ENCODE assay signal across 26 cellular contexts in the genomic region with DNA sequence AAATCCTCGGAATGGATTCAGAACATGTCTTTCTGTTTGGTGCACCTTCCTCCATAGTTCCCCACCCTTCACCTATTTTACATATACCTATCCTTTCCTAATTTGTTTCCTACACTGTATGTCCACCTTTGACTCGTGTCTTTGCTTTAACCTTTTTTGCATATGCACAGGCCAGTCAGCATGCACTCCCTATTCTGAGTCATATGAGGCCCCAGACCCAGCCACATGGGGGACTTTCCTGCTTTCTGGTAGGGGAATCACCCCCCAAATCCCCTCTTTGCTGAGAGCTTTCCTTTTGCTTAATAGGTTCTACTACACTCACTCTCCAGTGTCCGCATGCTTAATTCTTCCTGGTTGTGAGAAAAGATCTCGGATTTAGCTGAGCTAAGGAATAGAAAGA.
A peak's percentile ranks its signal among the peaks of the same experiment; 100 is the strongest.
DNase-seq lines count a peak whose midpoint lies in the region; ATAC-seq and TF ChIP-seq lines count a peak whose summit lies in the region.
"Had no signal": no experiment of that assay in that cellular context is flagged by ENCODE, and none has a peak within 500 bp of the region (broad histone marks: within the 10 kb centered on the region; RNA-seq: fewer than 3 reads in every experiment).

No MANE protein-coding gene starts in this region.

- no peaks in the 10 kb centered on the region for H3K36me3 ChIP-seq in effector memory CD4-positive, alpha-beta T cell (ENCODE audit: control insufficient read depth, insufficient read depth, low read length)
- H3K36me3 ChIP-seq in mesendoderm (ENCODE audit: control insufficient read depth, insufficient read depth, low read length): no peaks in the 10 kb centered on the region
- H3K36me3 ChIP-seq: BLaER1, HAP-1 had no signal

- no peak overlapping the region for H3K18ac ChIP-seq in mesendoderm (ENCODE audit: low read length)

- H3K79me1 ChIP-seq in mesendoderm (ENCODE audit: low read length): no peaks in the 10 kb centered on the region

- H2AK5ac ChIP-seq in mesendoderm (ENCODE audit: low read length): no peak overlapping the region

- H3K27ac ChIP-seq in effector memory CD4-positive, alpha-beta T cell (ENCODE audit: insufficient read depth, low read length, poor library complexity, severe bottlenecking): no peak overlapping the region
- H3K27ac ChIP-seq in mesendoderm (ENCODE audit: low read depth, low read length): no peak overlapping the region
- H3K27ac ChIP-seq: 22Rv1, BLaER1, RWPE1 had no signal

- H3K23ac ChIP-seq in mesendoderm (ENCODE audit: low read length): no peak overlapping the region

- peak; percentile 62 for ATAC-seq in GM19035 (IDR thresholded peaks at IDR 0.05; ENCODE audit: unreplicated experiment)
- peak; percentile 60 for ATAC-seq in HG02642 (IDR thresholded peaks at IDR 0.05; ENCODE audit: poor library complexity, unreplicated experiment)
- ATAC-seq in HG03432 (IDR thresholded peaks at IDR 0.05; ENCODE audit: unreplicated experiment): peak; percentile 81
- no peak for ATAC-seq in HG03280 (IDR thresholded peaks at IDR 0.05; ENCODE audit: unreplicated experiment)
- no peak for ATAC-seq in HG02973 (IDR thresholded peaks at IDR 0.05; ENCODE audit: unreplicated experiment)

- H3K4me2 ChIP-seq in mesendoderm (ENCODE audit: low read length): no peak overlapping the region
- H3K4me2 ChIP-seq: BLaER1, SK-N-SH had no signal

- H4K5ac ChIP-seq in mesendoderm (ENCODE audit: low read length): no peak overlapping the region

- H2BK15ac ChIP-seq in mesendoderm (replicated peaks; ENCODE audit: low read depth): no peak overlapping the region

- H3K9ac ChIP-seq in mesendoderm (ENCODE audit: low read length): no peak overlapping the region
- H3K9ac ChIP-seq: BLaER1, SK-N-SH had no signal

- H3K79me2 ChIP-seq in mesendoderm (ENCODE audit: control insufficient read depth, insufficient read depth, low read length): no peaks in the 10 kb centered on the region

- H2BK120ac ChIP-seq in mesendoderm (ENCODE audit: low read depth, low read length): no peak overlapping the region

- H3K27me3 ChIP-seq in effector memory CD4-positive, alpha-beta T cell (replicated peaks; ENCODE audit: control insufficient read depth, insufficient read depth, low read length, poor library complexity, severe bottlenecking): no peaks in the 10 kb centered on the region
- H3K27me3 ChIP-seq in mesendoderm (ENCODE audit: insufficient read depth, low read length, poor library complexity): no peaks in the 10 kb centered on the region
- H3K27me3 ChIP-seq: BLaER1 had no signal

- peak; percentile 35 for DNase-seq in GM12865 (ENCODE audit: low read depth)
- DNase-seq in effector memory CD4-positive, alpha-beta T cell: no peak
- DNase-seq in mesendoderm: no peak
- DNase-seq: ACHN; Caco-2; CD4-positive, alpha-beta memory T cell; DMS 273 treated with DMSO at 0.1 percent for 48 hours; DMS79 treated with DMSO at 0.1 percent for 48 hours; MV-4-11; NCI-H1105 treated with DMSO at 0.1 percent for 48 hours; NCI-H2029 treated with DMSO at 0.1 percent for 48 hours; NCI-H226; NCI-H510A treated with DMSO at 0.1 percent for 48 hours; NCI-H748 treated with DMSO at 0.1 percent for 48 hours; SHP77 treated with DMSO at 0.1 percent for 48 hours; SK-N-SH; T-helper 2 cell had no signal

- TF ChIP-seq CTCF in GM12865 (IDR thresholded peaks at IDR 0.05; ENCODE audit: insufficient read depth, low read depth, low read length, missing control alignments): no peak

- H3K9me3 ChIP-seq in effector memory CD4-positive, alpha-beta T cell (ENCODE audit: control insufficient read depth, low read length): no peaks in the 10 kb centered on the region
- H3K9me3 ChIP-seq: BLaER1, Caco-2, HAP-1, SK-N-SH had no signal

- no CpG with 5 or more reads among the region's 4 CpGs for WGBS in mesendoderm (ENCODE audit: extremely low coverage, insufficient coverage, low lambda C conversion rate)

- H3K56ac ChIP-seq in mesendoderm (ENCODE audit: low read length): no peak overlapping the region

- no peak overlapping the region for H2BK5ac ChIP-seq in mesendoderm (ENCODE audit: low read length)

- no peaks in the 10 kb centered on the region for H3K4me1 ChIP-seq in effector memory CD4-positive, alpha-beta T cell (ENCODE audit: control insufficient read depth, insufficient read depth, low read length, poor library complexity, severe bottlenecking)
- no peaks in the 10 kb centered on the region for H3K4me1 ChIP-seq in mesendoderm (ENCODE audit: control insufficient read depth, low read depth, low read length)
- H3K4me1 ChIP-seq: BLaER1, Caco-2, HAP-1 had no signal

- H3K4ac ChIP-seq in mesendoderm (ENCODE audit: low read depth, low read length): no peak overlapping the region

- H3K4me3 ChIP-seq in GM12865 (ENCODE audit: low read depth, low read length) (no peak overlapping the region), mesendoderm (ENCODE audit: low read length) (no peak overlapping the region)
- H3K4me3 ChIP-seq in effector memory CD4-positive, alpha-beta T cell (ENCODE audit: insufficient read depth, low read depth, low read length, poor library complexity, severe bottlenecking): no peak overlapping the region
- H3K4me3 ChIP-seq: BLaER1, HAP-1 had no signal

- no peak overlapping the region for H4K8ac ChIP-seq in mesendoderm (ENCODE audit: low read depth, low read length)

Comparison
In these comparisons a context has a peak if more than half of its experiments do, and no peak if none do; other contexts are left out.
1. ATAC-seq: peak in GM19035 (single experiment), HG02642 (single experiment) and HG03432 (single experiment); none in HG03280 (single experiment) and HG02973 (single experiment).